In genomic region chr20:48829940-48830339, GRCh38 we compare ENCODE assay signal across 2 cellular contexts.
TF ChIP-seq lines count a peak whose summit lies in the region.

No MANE protein-coding gene starts in this region.

TF ChIP-seq in HepG2, 621 proteins besides CTCF, POLR2A, EP300 and RAD21:
- TF ChIP-seq ZNF672 (CRISPR knock-in tag; IDR thresholded peaks at IDR 0.05) (no peak), ZNF121 (CRISPR knock-in tag; IDR thresholded peaks at IDR 0.05) (0 out of 2 replicates have a peak, but pooled peaks have one; percentile 9)

TF ChIP-seq in K562, 482 proteins besides CTCF, POLR2A, EP300 and RAD21:
- TF ChIP-seq ZBTB11 (CRISPR knock-in tag; IDR thresholded peaks at IDR 0.05), result peak in 1 of 3 experiments; percentile 33; a peak in 1 of 6 replicates
- TF ChIP-seq ZNF740 (CRISPR knock-in tag; IDR thresholded peaks at IDR 0.05), result no peak
- TF ChIP-seq ZNF740 (tag; IDR thresholded peaks at IDR 0.05), result no peak
- TF ChIP-seq ZNF121 (CRISPR knock-in tag; conservative IDR thresholded peaks at IDR 0.05), result peak; percentile 57; the same call in 1 of the 2 replicates
- TF ChIP-seq PRPF4 (IDR thresholded peaks at IDR 0.05; ENCODE audit: insufficient read depth, low read depth, low read length, poor library complexity, severe bottlenecking), result no peak
TF ChIP-seq in K562: peak in this region for 2.
